Comparison of ENCODE assay signal across 25 cellular contexts in genomic region chr6:34334796-34335416, GRCh38. TPM values are rescaled to one million over a fixed set of nuclear protein-coding genes. Genes with fewer than 3 reads are reported as not detected.
DNase-seq lines count a peak whose midpoint lies in the region; ATAC-seq and TF ChIP-seq lines count a peak whose summit lies in the region.
"Had no signal": no experiment of that assay in that cellular context is flagged by ENCODE, and none has a peak within 500 bp of the region (broad histone marks: within the 10 kb centered on the region; RNA-seq: fewer than 3 reads in every experiment).

No MANE protein-coding gene starts in this region.

- H4K8ac ChIP-seq in mesendoderm (ENCODE audit: low read depth, low read length) = no peak overlapping the region
- H4K8ac ChIP-seq in mesenchymal stem cell (ENCODE audit: low read length) = no peak overlapping the region

- no peak overlapping the region for H2BK5ac ChIP-seq in mesendoderm (ENCODE audit: low read length)
- H2BK5ac ChIP-seq in mesenchymal stem cell (ENCODE audit: low read depth, low read length, poor library complexity, severe bottlenecking) = no peak overlapping the region

- no peak overlapping the region for H3K23ac ChIP-seq in mesendoderm (ENCODE audit: low read length)
- no peak overlapping the region for H3K23ac ChIP-seq in mesenchymal stem cell (ENCODE audit: low read length in 2 of 2)

- H2AK5ac ChIP-seq in mesendoderm (ENCODE audit: low read length) = no peak overlapping the region
- no peak overlapping the region for H2AK5ac ChIP-seq in mesenchymal stem cell (ENCODE audit: low read length, severe bottlenecking)

- DNase-seq in heart right ventricle (no peak), left cardiac atrium (no peak), coronary artery (ENCODE audit: low spot score) (no peak), osteoblast (ENCODE audit: insufficient read length, low spot score, missing footprints) (no peak), mesendoderm (no peak), mesenchymal stem cell (no peak)
- DNase-seq in activated T-cell treated with anti-CD3 and anti-CD28 coated beads, Interleukin-2, amount 50 U/mL, for 24 hours = no peak
- DNase-seq: activated CD4-positive, alpha-beta T cell treated with anti-CD3 and anti-CD28 coated beads for 4 hours; foreskin fibroblast; HFFc6; hypothalamus; mammary epithelial cell; naive thymus-derived CD8-positive, alpha-beta T cell; NCI-H1417 treated with DMSO at 0.1 percent for 48 hours; NCI-H526 treated with DMSO at 0.1 percent for 48 hours; Right ventricle myocardium superior; small intestine; stimulated activated CD4-positive, alpha-beta T cell treated with anti-CD3 and anti-CD28 coated beads, Interleukin-4, amount 100 ng/mL, for 1 hour; stimulated activated naive CD8-positive, alpha-beta T cell treated with anti-CD3 and anti-CD28 coated beads, Interleukin-15, amount 100 ng/mL, for 72 hours; SW 1271; upper lobe of right lung had no signal

- H3K4me2 ChIP-seq in osteoblast (ENCODE audit: insufficient read depth, low read length) (no peak overlapping the region), mesendoderm (ENCODE audit: low read length) (no peak overlapping the region), mesenchymal stem cell (ENCODE audit: low read length, poor library complexity, severe bottlenecking) (no peak overlapping the region)
- H3K4me2 ChIP-seq: BLaER1 had no signal

- H2AFZ ChIP-seq in osteoblast (ENCODE audit: low read length) (no peak overlapping the region), mesenchymal stem cell (ENCODE audit: low read depth, low read length) (no peak overlapping the region)
- H2AFZ ChIP-seq: parathyroid adenoma had no signal

- H3K9ac ChIP-seq in mesendoderm (ENCODE audit: low read length) = no peak overlapping the region
- no peak overlapping the region for H3K9ac ChIP-seq in mesenchymal stem cell (ENCODE audit: low read length)
- H3K9ac ChIP-seq: BLaER1, parathyroid adenoma had no signal

- H3K36me3 ChIP-seq in heart right ventricle (peaks cover 0 to 17% (median 0%) of the 10 kb centered on the region in 9 donors), osteoblast (ENCODE audit: insufficient read depth, low read length) (peaks cover 3% of the 10 kb centered on the region), mesendoderm (ENCODE audit: control insufficient read depth, insufficient read depth, low read length) (no peaks in the 10 kb centered on the region), mesenchymal stem cell (ENCODE audit: control insufficient read depth in 1 of 2, insufficient read depth in 2 of 2, low read depth in 1 of 2, low read length in 2 of 2) (peaks cover 2 to 30% of the 10 kb centered on the region in 2 experiments)
- H3K36me3 ChIP-seq: upper lobe of right lung had no signal

- no peak overlapping the region for H4K5ac ChIP-seq in mesendoderm (ENCODE audit: low read length)

- H3K4me3 Mint-ChIP-seq in activated T-cell treated with anti-CD3 and anti-CD28 coated beads, Interleukin-2, amount 50 U/mL, for 24 hours = no peak overlapping the region
- H3K4me3 Mint-ChIP-seq: activated T-helper 17 cell treated with anti-CD3 and anti-CD28 coated beads, Interleukin-2, amount 50 U/mL, for 72 hours; HFFc6; naive thymus-derived CD8-positive, alpha-beta T cell; stimulated activated naive CD8-positive, alpha-beta T cell treated with anti-CD3 and anti-CD28 coated beads, Interleukin-15, amount 100 ng/mL, for 72 hours had no signal

- H3K36me3 Mint-ChIP-seq in activated T-cell treated with anti-CD3 and anti-CD28 coated beads, Interleukin-2, amount 50 U/mL, for 24 hours (ENCODE audit: low read depth) = peaks cover 70% of the 10 kb centered on the region

- peaks cover 16 to 84% (median 73%) of the 10 kb centered on the region in 9 donors for H3K4me1 ChIP-seq in heart right ventricle
- peaks cover 6% of the 10 kb centered on the region for H3K4me1 ChIP-seq in osteoblast (ENCODE audit: insufficient read depth, low read length)
- peaks cover 2% of the 10 kb centered on the region for H3K4me1 ChIP-seq in mesendoderm (ENCODE audit: control insufficient read depth, low read depth, low read length)
- H3K4me1 ChIP-seq in mesenchymal stem cell (ENCODE audit: control insufficient read depth, insufficient read depth, low read depth, low read length) = no peaks in the 10 kb centered on the region

- H4K91ac ChIP-seq in mesenchymal stem cell (ENCODE audit: low read length) = no peak overlapping the region

- WGBS in heart right ventricle, 2 donors = 84 to 88% methylated on average over 3 of the region's 3 CpGs
- no CpG with 5 or more reads among the region's 3 CpGs for WGBS in mesendoderm (ENCODE audit: extremely low coverage, insufficient coverage, low lambda C conversion rate)
- 100% methylated on average over 1 of the region's 3 CpGs for WGBS in mesenchymal stem cell

- no peak overlapping the region for H3K56ac ChIP-seq in mesendoderm (ENCODE audit: low read length)

- no peak overlapping the region for H2BK12ac ChIP-seq in mesenchymal stem cell (ENCODE audit: low read length in 2 of 2)

- TF ChIP-seq CTCF in heart right ventricle (IDR thresholded peaks at IDR 0.05) (no peak), coronary artery (IDR thresholded peaks at IDR 0.05) (no peak), osteoblast (IDR thresholded peaks at IDR 0.05; ENCODE audit: extremely low read depth, low read depth, low read length) (no peak)

- H3K4ac ChIP-seq in mesendoderm (ENCODE audit: low read depth, low read length) (no peak overlapping the region), mesenchymal stem cell (ENCODE audit: low read depth in 1 of 2, low read length in 2 of 2) (no peak overlapping the region)

- peaks cover 8% of the 10 kb centered on the region for H3K79me1 ChIP-seq in mesendoderm (ENCODE audit: low read length)
- peaks cover 40% of the 10 kb centered on the region for H3K79me1 ChIP-seq in mesenchymal stem cell (replicated peaks; ENCODE audit: low read length, poor library complexity, severe bottlenecking)

- ATAC-seq in heart right ventricle (no peak), left cardiac atrium (no peak), GM19351 (IDR thresholded peaks at IDR 0.05; ENCODE audit: unreplicated experiment) (no peak)
- ATAC-seq: activated T-helper 17 cell treated with anti-CD3 and anti-CD28 coated beads, Interleukin-2, amount 50 U/mL, for 72 hours; naive thymus-derived CD8-positive, alpha-beta T cell; stimulated activated naive CD8-positive, alpha-beta T cell treated with anti-CD3 and anti-CD28 coated beads, Interleukin-15, amount 100 ng/mL, for 72 hours; upper lobe of right lung had no signal

- H2BK120ac ChIP-seq in mesendoderm (ENCODE audit: low read depth, low read length) (no peak overlapping the region), mesenchymal stem cell (ENCODE audit: low read depth, low read length) (no peak overlapping the region)

- intact Hi-C loops in heart right ventricle (cut with DNase I) (no loop called here), left cardiac atrium (cut with DNase I) (no loop called here)

- H3K9me3 ChIP-seq in heart right ventricle (no peaks in the 10 kb centered on the region), osteoblast (ENCODE audit: low read depth, low read length) (no peaks in the 10 kb centered on the region), mesenchymal stem cell (ENCODE audit: control insufficient read depth, low read length) (no peaks in the 10 kb centered on the region)
- H3K9me3 ChIP-seq: upper lobe of right lung had no signal

- peak overlapping the region in 9 of 10 donors; percentile 22 to 81 (median 64) for H3K27ac ChIP-seq in heart right ventricle
- H3K27ac ChIP-seq in coronary artery = peak overlapping the region; percentile 23 to 34
- peak overlapping the region; percentile 37 for H3K27ac ChIP-seq in osteoblast (ENCODE audit: low read depth, low read length)
- H3K27ac ChIP-seq in mesendoderm (ENCODE audit: low read depth, low read length) = no peak overlapping the region
- H3K27ac ChIP-seq in mesenchymal stem cell (ENCODE audit: low read length, poor library complexity, severe bottlenecking) = no peak overlapping the region
- H3K27ac ChIP-seq: BLaER1, parathyroid adenoma, upper lobe of right lung had no signal

- peaks cover 18% of the 10 kb centered on the region for H3K4me1 Mint-ChIP-seq in activated T-cell treated with anti-CD3 and anti-CD28 coated beads, Interleukin-2, amount 50 U/mL, for 24 hours (ENCODE audit: low read depth)

- H3K27ac Mint-ChIP-seq in activated T-cell treated with anti-CD3 and anti-CD28 coated beads, Interleukin-2, amount 50 U/mL, for 24 hours = no peak overlapping the region
- H3K27ac Mint-ChIP-seq: activated T-helper 17 cell treated with anti-CD3 and anti-CD28 coated beads, Interleukin-2, amount 50 U/mL, for 72 hours; HFFc6; stimulated activated naive CD8-positive, alpha-beta T cell treated with anti-CD3 and anti-CD28 coated beads, Interleukin-15, amount 100 ng/mL, for 72 hours had no signal

- no peak overlapping the region for H3K14ac ChIP-seq in mesenchymal stem cell (ENCODE audit: low read length in 2 of 2)

- H3K27me3 Mint-ChIP-seq in activated T-cell treated with anti-CD3 and anti-CD28 coated beads, Interleukin-2, amount 50 U/mL, for 24 hours = no peaks in the 10 kb centered on the region
- H3K27me3 Mint-ChIP-seq: activated T-helper 17 cell treated with anti-CD3 and anti-CD28 coated beads, Interleukin-2, amount 50 U/mL, for 72 hours; naive thymus-derived CD8-positive, alpha-beta T cell; stimulated activated naive CD8-positive, alpha-beta T cell treated with anti-CD3 and anti-CD28 coated beads, Interleukin-15, amount 100 ng/mL, for 72 hours had no signal

- peaks cover 48% of the 10 kb centered on the region for H3K79me2 ChIP-seq in osteoblast (ENCODE audit: insufficient read depth, low read length)
- H3K79me2 ChIP-seq in mesendoderm (ENCODE audit: control insufficient read depth, insufficient read depth, low read length) = no peaks in the 10 kb centered on the region

- H4K20me1 ChIP-seq in osteoblast (ENCODE audit: insufficient read depth, low read length) = peaks cover 19% of the 10 kb centered on the region

- H3K9me3 Mint-ChIP-seq in activated T-cell treated with anti-CD3 and anti-CD28 coated beads, Interleukin-2, amount 50 U/mL, for 24 hours = no peaks in the 10 kb centered on the region
- H3K9me3 Mint-ChIP-seq: activated T-helper 17 cell treated with anti-CD3 and anti-CD28 coated beads, Interleukin-2, amount 50 U/mL, for 72 hours; HFFc6; naive thymus-derived CD8-positive, alpha-beta T cell; stimulated activated naive CD8-positive, alpha-beta T cell treated with anti-CD3 and anti-CD28 coated beads, Interleukin-15, amount 100 ng/mL, for 72 hours had no signal

- H3K4me3 ChIP-seq in heart right ventricle (no peak overlapping the region), coronary artery (no peak overlapping the region), osteoblast (ENCODE audit: insufficient read depth, low read length) (no peak overlapping the region), mesendoderm (ENCODE audit: low read length) (no peak overlapping the region), mesenchymal stem cell (ENCODE audit: insufficient read depth in 1 of 2, low read depth in 1 of 2, low read length in 2 of 2) (no peak overlapping the region)
- H3K4me3 ChIP-seq: BLaER1, upper lobe of right lung had no signal

- H3K27me3 ChIP-seq in heart right ventricle (no peaks in the 10 kb centered on the region), osteoblast (ENCODE audit: insufficient read depth, low read length) (no peaks in the 10 kb centered on the region), mesendoderm (ENCODE audit: insufficient read depth, low read length, poor library complexity) (no peaks in the 10 kb centered on the region), mesenchymal stem cell (ENCODE audit: control insufficient read depth in 1 of 2, insufficient read depth in 1 of 2, low read length in 2 of 2) (no peaks in the 10 kb centered on the region)
- H3K27me3 ChIP-seq: BLaER1, upper lobe of right lung had no signal

- H3K18ac ChIP-seq in mesendoderm (ENCODE audit: low read length) = no peak overlapping the region
- H3K18ac ChIP-seq in mesenchymal stem cell (ENCODE audit: low read depth in 1 of 2, low read length in 2 of 2) = no peak overlapping the region

- H2BK15ac ChIP-seq in mesendoderm (replicated peaks; ENCODE audit: low read depth) = no peak overlapping the region
- H2BK15ac ChIP-seq in mesenchymal stem cell (ENCODE audit: low read depth, poor library complexity, severe bottlenecking) = no peak overlapping the region

RNA-seq across cellular contexts. Expression of gene NUDT3, which starts 57.6 kb away (rescaled TPM):
- total RNA-seq in heart right ventricle = 10 to 100 TPM; 41.9 to 67.1 (median 59.0) TPM
- 10 to 100 TPM in 1 of 2 donors, 1 to 10 TPM in 1; 9.3 to 20.9 TPM for polyA plus RNA-seq in heart right ventricle
- total RNA-seq in left cardiac atrium = 10 to 100 TPM; 36.6 to 53.6 TPM
- total RNA-seq in osteoblast = 37.6 and 42.4 TPM in 2 replicates
- 18.4 TPM for polyA plus RNA-seq in mesendoderm (2013, experiment 1 of 2)
- polyA plus RNA-seq in mesendoderm (2013, experiment 2 of 2) = 17.8 TPM
- polyA plus RNA-seq in mesenchymal stem cell (2013, experiment 1 of 2) = 20.5 TPM
- 20.3 TPM for polyA plus RNA-seq in mesenchymal stem cell (2013, experiment 2 of 2)

Comparison
In these comparisons a context has a peak if more than half of its experiments do, and no peak if none do; other contexts are left out.
1. H3K27ac ChIP-seq: peak in heart right ventricle (9 of 10), coronary artery (2 of 2) and osteoblast (single experiment); none in mesendoderm (single experiment) and mesenchymal stem cell (single experiment).